8 cellular contexts compared by ENCODE assay signal in genomic region chr11:45771194-45771941, GRCh38. TPM values are rescaled to one million over a fixed set of nuclear protein-coding genes. Genes with fewer than 3 reads are reported as not detected.
DNase-seq lines count a peak whose midpoint lies in the region; ATAC-seq and FAIRE-seq lines count a peak whose summit lies in the region.

No MANE protein-coding gene starts in this region.

- FAIRE-seq in GM18507 (lab: Jason Lieb, UNC): peak; percentile 83

- H3K4me1 ChIP-seq in ACC112 (ENCODE audit: control insufficient read depth, insufficient read depth, low read length, unreplicated experiment) (no peaks in the 10 kb centered on the region), ectodermal cell (ENCODE audit: control insufficient read depth, insufficient read depth, low read length) (no peaks in the 10 kb centered on the region)

- peak overlapping the region; percentile 65 for H2AFZ ChIP-seq in ACC112 (ENCODE audit: low read length, unreplicated experiment)

- WGBS in ectodermal cell, 2 experiments: 8 to 9% methylated on average over 30 of the region's 30 CpGs

- peaks cover 31% of the 10 kb centered on the region for H3K27me3 ChIP-seq in ACC112 (ENCODE audit: insufficient read depth, low read length)
- H3K27me3 ChIP-seq in ectodermal cell (ENCODE audit: control insufficient read depth, insufficient read depth, low read length, poor library complexity, severe bottlenecking): peaks cover 8% of the 10 kb centered on the region

- ATAC-seq in HG03097 (IDR thresholded peaks at IDR 0.05; ENCODE audit: low FRiP score, unreplicated experiment): peak; percentile 37

- DNase-seq in GM18507 (ENCODE audit: extremely low spot score, insufficient read length, low read depth): peak; percentile 26
- DNase-seq in NCI-H345 (lab: John Stamatoyannopoulos, UW): peak; percentile 66
- peak; percentile 56 to 74 for DNase-seq in activated CD4-positive, alpha-beta T cell treated with anti-CD3 and anti-CD28 coated beads, Interleukin-2, amount 50 U/mL, for 4 hours
- DNase-seq in lung microvascular endothelial cell (ENCODE audit: low read depth in 2 of 2): peak; percentile 50 to 73
- peak; percentile 50 to 55 (median 52) for DNase-seq in stimulated activated CD4-positive, alpha-beta T cell treated with anti-CD3 and anti-CD28 coated beads, TNF-alpha, amount 100 ng/mL, for 4 hours (ENCODE audit: low read depth in 3 of 3)

- no peaks in the 10 kb centered on the region for H3K9me3 ChIP-seq in ectodermal cell (ENCODE audit: control insufficient read depth, low read length)

- H3K79me2 ChIP-seq in ACC112 (ENCODE audit: control insufficient read depth, insufficient read depth, low read length, unreplicated experiment): no peaks in the 10 kb centered on the region

- H3K4me3 ChIP-seq in ACC112 (ENCODE audit: low read depth, low read length) (peak overlapping the region; percentile 78), ectodermal cell (ENCODE audit: insufficient read depth, low read depth, low read length) (peak overlapping the region; percentile 39)

- no peaks in the 10 kb centered on the region for H3K36me3 ChIP-seq in ACC112 (ENCODE audit: insufficient read depth, low read length)
- no peaks in the 10 kb centered on the region for H3K36me3 ChIP-seq in ectodermal cell (ENCODE audit: control insufficient read depth, insufficient read depth, low read length)

- no peak overlapping the region for H3K27ac ChIP-seq in ACC112 (ENCODE audit: low read depth, low read length)
- no peak overlapping the region for H3K27ac ChIP-seq in ectodermal cell (ENCODE audit: insufficient read depth, low read depth, low read length, poor library complexity, severe bottlenecking)

RNA-seq across cellular contexts. Expression of gene SLC35C1, which starts 33.6 kb away (rescaled TPM):
- 12.1 TPM for polyA plus RNA-seq in ectodermal cell (2013, experiment 1 of 4)
- 12.6 TPM for polyA plus RNA-seq in ectodermal cell (2013, experiment 2 of 4)
- 9.3 TPM for polyA plus RNA-seq in ectodermal cell (2013, experiment 3 of 4)
- 10.1 TPM for polyA plus RNA-seq in ectodermal cell (2013, experiment 4 of 4)
- 6.3 and 7.7 TPM in 2 replicates for total RNA-seq in lung microvascular endothelial cell
